Comparison of ENCODE assay signal across 10 cellular contexts in the genomic region with DNA sequence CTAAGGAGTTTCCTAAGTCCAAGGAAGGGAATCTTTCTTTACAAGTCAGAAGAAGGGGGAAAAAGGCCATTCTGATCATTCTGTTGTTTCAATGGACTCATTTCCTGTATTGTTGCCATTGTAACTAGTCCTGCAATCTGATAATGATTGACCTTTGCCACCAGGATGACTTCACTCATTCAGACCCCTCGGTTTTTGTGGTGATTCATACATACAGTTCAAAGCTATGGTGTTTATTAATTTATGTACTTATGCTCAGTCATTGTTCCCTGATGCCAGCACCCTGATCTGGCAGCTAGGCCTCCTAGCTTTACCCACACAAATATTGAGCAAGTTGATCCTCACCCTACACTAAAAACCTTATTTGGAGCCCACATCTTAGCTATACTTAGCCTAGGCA. TPM values are rescaled to one million over a fixed set of nuclear protein-coding genes. Genes with fewer than 3 reads are reported as not detected.
DNase-seq lines count a peak whose midpoint lies in the region; ATAC-seq, FAIRE-seq and TF ChIP-seq lines count a peak whose summit lies in the region.
"Had no signal": no experiment of that assay in that cellular context is flagged by ENCODE, and none has a peak within 500 bp of the region (broad histone marks: within the 10 kb centered on the region; RNA-seq: fewer than 3 reads in every experiment).

No MANE protein-coding gene starts in this region.

- in situ Hi-C loops in HepG2 (cut with HindIII; ENCODE audit: extremely low pct_ligation_motif_present, low pct_unique_long_range_greater_than_20kb) = no loop called here

- POLR2A ChIA-PET in HepG2 (lab: Yijun Ruan, JAX) = interaction anchor here (2.3 kb wide), 1 partner anchor 11 kb away, joined by 9 read pairs; no protein-coding TSS in a partner anchor

- 0% methylated on average over 1 of the region's 1 CpG for WGBS in HepG2 (ENCODE audit: low lambda C conversion rate)
- 6% methylated on average over 1 of the region's 1 CpG for WGBS in right lobe of liver (ENCODE audit: insufficient coverage, low coverage, low lambda C conversion rate, missing lambda C conversion rate)

- H3K36me3 ChIP-seq in HepG2 (replicated peaks in 1 of 2; ENCODE audit: control insufficient read depth in 1 of 2, insufficient read depth in 2 of 2, low read length in 2 of 2) (no peaks in the 10 kb centered on the region), right lobe of liver (no peaks in the 10 kb centered on the region)

- H2AFZ ChIP-seq in HepG2 (ENCODE audit: low read length) = no peak overlapping the region

- DNase-seq in HepG2 (ENCODE audit: low spot score) (peak; percentile 90), right lobe of liver (no peak), NCI-H226 (peak; percentile 2), epithelial cell of prostate (ENCODE audit: low read depth, low spot score) (peak; percentile 16), urothelium cell line (ENCODE audit: low spot score) (peak; percentile 35), COLO829 (ENCODE audit: low spot score) (no peak), 8988T (no peak)
- DNase-seq: glutamatergic neuron, NCI-H1436 treated with DMSO at 0.1 percent for 48 hours had no signal

- FAIRE-seq in HepG2 (lab: Jason Lieb, UNC) (no peak), urothelium cell line (lab: Jason Lieb, UNC) (peak; percentile 96)

- H3K27ac ChIP-seq in HepG2 (ENCODE audit: extremely low read length, insufficient read depth, low read length) (peak overlapping the region; percentile 57), right lobe of liver (no peak overlapping the region), epithelial cell of prostate (peak overlapping the region; percentile 50)

- TF ChIP-seq EP300 in HepG2 (IDR thresholded peaks at IDR 0.05; ENCODE audit: low read depth in 2 of 2, low read length in 2 of 2) = peak in 1 of 2 experiments; percentile 66; a peak in 2 of 4 replicates
- peak; percentile 52 for TF ChIP-seq EP300 in HepG2 (CRISPR knock-in tag; IDR thresholded peaks at IDR 0.05; ENCODE audit: borderline replicate concordance)

- peak overlapping the region; percentile 15; the same call in 1 of the 2 replicates for H3K9ac ChIP-seq in HepG2 (ENCODE audit: insufficient read depth, low read depth, low read length)

- no peaks in the 10 kb centered on the region for H3K27me3 ChIP-seq in HepG2 (ENCODE audit: control insufficient read depth in 1 of 2, insufficient read depth in 2 of 2, low read length in 2 of 2)
- H3K27me3 ChIP-seq in right lobe of liver = no peaks in the 10 kb centered on the region

- no peak overlapping the region for H3K4me3 ChIP-seq in HepG2 (replicated peaks in 1 of 3; ENCODE audit: insufficient read depth in 1 of 3, low read depth in 2 of 3, low read length in 3 of 3)
- no peak overlapping the region for H3K4me3 ChIP-seq in right lobe of liver

- TF ChIP-seq CTCF in HepG2 (CRISPR knock-in tag; IDR thresholded peaks at IDR 0.05) = no peak
- TF ChIP-seq CTCF in right lobe of liver (IDR thresholded peaks at IDR 0.05) = no peak

- ATAC-seq in HepG2 = peak; percentile 74; the same call in 2 of the 3 replicates
- no peak for ATAC-seq in right lobe of liver
- no peak for ATAC-seq in GM21390 (IDR thresholded peaks at IDR 0.05; ENCODE audit: unreplicated experiment)

- intact Hi-C loops in HepG2 (cut with micrococcal nuclease; ENCODE audit: unreplicated experiment) (no loop called here), right lobe of liver (cut with DNase I) (no loop called here)

- H3K4me1 ChIP-seq in HepG2 (ENCODE audit: insufficient read depth, low read length) (peaks cover 30% of the 10 kb centered on the region), right lobe of liver (no peaks in the 10 kb centered on the region)

- TF ChIP-seq RAD21 in HepG2 (CRISPR knock-in tag; IDR thresholded peaks at IDR 0.05) = no peak

- no peaks in the 10 kb centered on the region for H3K9me3 ChIP-seq in HepG2 (ENCODE audit: low read length)
- H3K9me3 ChIP-seq in right lobe of liver = no peaks in the 10 kb centered on the region

- BruUV-seq in HepG2 (replicated peaks; lab: Mats Ljungman, UMichigan) = no TSS peak

- no peaks in the 10 kb centered on the region for H3K79me2 ChIP-seq in HepG2 (ENCODE audit: insufficient read depth, low read length)

- no peak overlapping the region; the same call in 1 of the 2 replicates for H3K4me2 ChIP-seq in HepG2 (ENCODE audit: low read depth, low read length)

- CTCF ChIA-PET in HepG2 (lab: Yijun Ruan, JAX; ENCODE audit: low intra/inter-chr PET ratio, low total read pairs) = no interaction called here

- TF ChIP-seq POLR2A in HepG2 (IDR thresholded peaks at IDR 0.05; ENCODE audit: insufficient read depth in 1 of 2, low read depth in 2 of 2, low read length in 2 of 2) (no peak), right lobe of liver (IDR thresholded peaks at IDR 0.05) (no peak)

- H4K20me1 ChIP-seq in HepG2 (ENCODE audit: insufficient read depth, low read length) = no peaks in the 10 kb centered on the region

TF ChIP-seq in HepG2, 621 proteins besides CTCF, POLR2A, EP300 and RAD21 (continues in another document):
- TF ChIP-seq DNMT3B (CRISPR knock-in tag; conservative IDR thresholded peaks at IDR 0.05) = no peak
- peak; percentile 25; the same call in 1 of the 2 replicates for TF ChIP-seq EHMT2 (IDR thresholded peaks at IDR 0.05; ENCODE audit: borderline replicate concordance, low read depth, low read length)
- no peak for TF ChIP-seq TCF7L2 (IDR thresholded peaks at IDR 0.05; ENCODE audit: low read depth, low read length)
- TF ChIP-seq PPARG (CRISPR knock-in tag; conservative IDR thresholded peaks at IDR 0.05) = no peak
- 0 out of 2 replicates have a peak, but pooled peaks have one; percentile 21 for TF ChIP-seq JUND (CRISPR knock-in tag; IDR thresholded peaks at IDR 0.05)
- no peak for TF ChIP-seq SNAI1 (CRISPR knock-in tag; IDR thresholded peaks at IDR 0.05; ENCODE audit: borderline replicate concordance)
- TF ChIP-seq, protein P1, sequence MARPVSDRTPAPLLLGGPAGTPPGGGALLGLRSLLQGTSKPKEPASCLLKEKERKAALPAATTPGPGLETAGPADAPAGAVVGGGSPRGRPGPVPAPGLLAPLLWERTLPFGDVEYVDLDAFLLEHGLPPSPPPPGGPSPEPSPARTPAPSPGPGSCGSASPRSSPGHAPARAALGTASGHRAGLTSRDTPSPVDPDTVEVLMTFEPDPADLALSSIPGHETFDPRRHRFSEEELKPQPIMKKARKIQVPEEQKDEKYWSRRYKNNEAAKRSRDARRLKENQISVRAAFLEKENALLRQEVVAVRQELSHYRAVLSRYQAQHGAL (CRISPR knock-in tag; IDR thresholded peaks at IDR 0.05; ENCODE audit: not compliant biosample characterization) = no peak
- TF ChIP-seq, protein P2, sequence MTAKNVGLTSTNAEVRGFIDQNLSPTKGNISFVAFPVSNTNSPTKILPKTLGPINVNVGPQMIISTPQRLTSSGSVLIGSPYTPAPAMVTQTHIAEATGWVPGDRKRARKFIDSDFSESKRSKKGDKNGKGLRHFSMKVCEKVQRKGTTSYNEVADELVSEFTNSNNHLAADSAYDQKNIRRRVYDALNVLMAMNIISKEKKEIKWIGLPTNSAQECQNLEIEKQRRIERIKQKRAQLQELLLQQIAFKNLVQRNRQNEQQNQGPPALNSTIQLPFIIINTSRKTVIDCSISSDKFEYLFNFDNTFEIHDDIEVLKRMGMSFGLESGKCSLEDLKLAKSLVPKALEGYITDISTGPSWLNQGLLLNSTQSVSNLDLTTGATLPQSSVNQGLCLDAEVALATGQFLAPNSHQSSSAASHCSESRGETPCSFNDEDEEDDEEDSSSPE (CRISPR knock-in tag; IDR thresholded peaks at IDR 0.05) = no peak
- TF ChIP-seq ELF1 (CRISPR knock-in tag; IDR thresholded peaks at IDR 0.05) = no peak
- TF ChIP-seq SPEN (CRISPR knock-in tag; IDR thresholded peaks at IDR 0.05; ENCODE audit: low read depth) = no peak
- TF ChIP-seq MIXL1 (CRISPR knock-in tag; IDR thresholded peaks at IDR 0.05) = no peak
- TF ChIP-seq TBX3 (IDR thresholded peaks at IDR 0.05; ENCODE audit: borderline replicate concordance) = peak; percentile 58; the same call in 1 of the 2 replicates
- TF ChIP-seq MAF1 (CRISPR knock-in tag; IDR thresholded peaks at IDR 0.05; ENCODE audit: borderline replicate concordance) = no peak
- no peak for TF ChIP-seq HNRNPL (IDR thresholded peaks at IDR 0.05; ENCODE audit: low read depth, low read length)
- TF ChIP-seq ZFP90 (CRISPR knock-in tag; IDR thresholded peaks at IDR 0.05; ENCODE audit: borderline replicate concordance) = no peak

RNA-seq across cellular contexts. Expression of a gene that starts 57.6 kb away (rescaled TPM):
- total RNA-seq in HepG2 (2016; rRNA removed; fragmentation: Illumina TruSeq; extraction: Trizol) = 5.7 and 11.1 TPM in 2 replicates
- 2.6 and 3.1 TPM in 2 replicates for total RNA-seq in HepG2 (2016; cell fraction: cytosol; rRNA removed; fragmentation: Illumina TruSeq; extraction: Trizol; ENCODE audit: low read depth)
- total RNA-seq in HepG2 (2016; cell fraction: insoluble cytoplasmic fraction; rRNA removed; fragmentation: Illumina TruSeq; extraction: Trizol) = 6.4 and 11.8 TPM in 2 replicates
- total RNA-seq in HepG2 (2016; cell fraction: membrane; rRNA removed; fragmentation: Illumina TruSeq; extraction: Trizol) = 2.2 and 2.6 TPM in 2 replicates
- total RNA-seq in HepG2 (2016; cell fraction: nucleus; rRNA removed; fragmentation: Illumina TruSeq; extraction: Trizol) = 36.3 and 40.6 TPM in 2 replicates
- polyA plus RNA-seq in HepG2 (2011; rRNA removed) = 3.4 and 7.3 TPM in 2 replicates
- polyA plus RNA-seq in HepG2 (2011; cell fraction: cytosol; rRNA removed) = 1.4 and 1.9 TPM in 2 replicates
- 7.3 and 9.7 TPM in 2 replicates for polyA plus RNA-seq in HepG2 (2011; cell fraction: nucleus; rRNA removed)
- 1.1 and 2.7 TPM in 2 replicates for polyA plus RNA-seq in HepG2 (2012)
- polyA plus RNA-seq in HepG2 (2016; cell fraction: cytosol; fragmentation: Illumina TruSeq; extraction: Trizol; ENCODE audit: low read depth) = 0.36 and 0.75 TPM in 2 replicates
- 4.5 and 5.5 TPM in 2 replicates for polyA plus RNA-seq in HepG2 (2016; cell fraction: insoluble cytoplasmic fraction; fragmentation: Illumina TruSeq; extraction: Trizol; ENCODE audit: low read depth)
- polyA plus RNA-seq in HepG2 (2016; cell fraction: membrane; fragmentation: Illumina TruSeq; extraction: Trizol; ENCODE audit: low read depth) = 0.85 and 1.1 TPM in 2 replicates
- polyA plus RNA-seq in HepG2 (2016; cell fraction: nucleus; fragmentation: Illumina TruSeq; extraction: Trizol; ENCODE audit: insufficient read depth, low read depth) = 31.5 and 33.6 TPM in 2 replicates
- 7.6 and 14.7 TPM in 2 replicates for polyA minus RNA-seq in HepG2 (2011; rRNA and poly(A)+ RNA removed; ENCODE audit: low replicate concordance)
- polyA minus RNA-seq in HepG2 (2011; cell fraction: cytosol; rRNA and poly(A)+ RNA removed) = 2.1 and 2.2 TPM in 2 replicates
- polyA minus RNA-seq in HepG2 (2011; cell fraction: nucleus; rRNA and poly(A)+ RNA removed) = 25.5 and 35.4 TPM in 2 replicates
- total RNA-seq in right lobe of liver = 1 to 10 TPM in 5 of 6 experiments, under 1 TPM in 1; 0.66 to 2.1 (median 1.5) TPM

Comparison
In these comparisons a context has a peak if more than half of its experiments do, and no peak if none do; other contexts are left out.
1. DNase-seq: peak in HepG2 (single experiment), NCI-H226 (single experiment), epithelial cell of prostate (single experiment) and urothelium cell line (single experiment); none in right lobe of liver (0 of 3), COLO829 (single experiment) and 8988T (single experiment).
2. H3K27ac ChIP-seq: peak in HepG2 (single experiment) and epithelial cell of prostate (single experiment); none in right lobe of liver (0 of 3).